In the genomic region with DNA sequence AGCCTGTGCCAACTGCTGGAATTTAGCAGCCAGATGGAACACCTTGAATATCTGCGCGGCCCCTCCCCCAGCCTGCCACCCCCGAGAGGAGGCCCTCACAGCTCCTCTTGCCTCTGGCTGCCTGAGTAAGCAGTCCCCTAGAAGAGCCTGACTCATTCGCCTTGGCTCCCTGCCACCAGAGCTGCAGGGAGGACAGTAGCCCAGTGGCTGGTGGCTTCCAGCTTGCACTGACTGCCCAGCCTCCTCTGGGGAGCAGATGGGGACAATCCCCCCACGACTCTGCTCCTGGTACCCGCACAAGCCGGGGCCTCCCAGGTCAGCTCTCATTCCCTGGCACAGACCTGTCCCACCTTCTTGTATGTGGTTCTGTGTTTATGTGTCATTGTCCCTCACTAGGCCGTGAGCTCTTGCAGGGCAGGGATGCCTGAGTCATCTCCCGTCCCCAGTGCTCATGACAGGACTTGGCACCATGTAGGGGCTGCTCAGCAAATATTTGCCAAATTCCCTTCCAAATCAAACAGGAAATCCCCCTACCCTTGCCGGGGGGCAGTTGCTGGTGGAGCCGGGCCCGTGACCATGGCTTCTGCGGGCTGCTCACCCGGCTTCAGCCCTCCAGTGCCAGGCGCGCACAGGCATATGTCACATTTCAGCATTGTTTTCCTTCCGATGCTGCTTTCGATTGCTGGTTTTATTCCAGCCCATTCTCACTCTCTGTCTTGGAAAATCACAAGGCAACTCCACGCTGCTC, we compare ENCODE assay signal across 1 cellular context.
TF ChIP-seq lines count a peak whose summit lies in the region.

No MANE protein-coding gene starts in this region.

TF ChIP-seq in K562, 482 proteins besides CTCF, POLR2A, EP300 and RAD21 (continued from another document):
- TF ChIP-seq, protein P1, sequence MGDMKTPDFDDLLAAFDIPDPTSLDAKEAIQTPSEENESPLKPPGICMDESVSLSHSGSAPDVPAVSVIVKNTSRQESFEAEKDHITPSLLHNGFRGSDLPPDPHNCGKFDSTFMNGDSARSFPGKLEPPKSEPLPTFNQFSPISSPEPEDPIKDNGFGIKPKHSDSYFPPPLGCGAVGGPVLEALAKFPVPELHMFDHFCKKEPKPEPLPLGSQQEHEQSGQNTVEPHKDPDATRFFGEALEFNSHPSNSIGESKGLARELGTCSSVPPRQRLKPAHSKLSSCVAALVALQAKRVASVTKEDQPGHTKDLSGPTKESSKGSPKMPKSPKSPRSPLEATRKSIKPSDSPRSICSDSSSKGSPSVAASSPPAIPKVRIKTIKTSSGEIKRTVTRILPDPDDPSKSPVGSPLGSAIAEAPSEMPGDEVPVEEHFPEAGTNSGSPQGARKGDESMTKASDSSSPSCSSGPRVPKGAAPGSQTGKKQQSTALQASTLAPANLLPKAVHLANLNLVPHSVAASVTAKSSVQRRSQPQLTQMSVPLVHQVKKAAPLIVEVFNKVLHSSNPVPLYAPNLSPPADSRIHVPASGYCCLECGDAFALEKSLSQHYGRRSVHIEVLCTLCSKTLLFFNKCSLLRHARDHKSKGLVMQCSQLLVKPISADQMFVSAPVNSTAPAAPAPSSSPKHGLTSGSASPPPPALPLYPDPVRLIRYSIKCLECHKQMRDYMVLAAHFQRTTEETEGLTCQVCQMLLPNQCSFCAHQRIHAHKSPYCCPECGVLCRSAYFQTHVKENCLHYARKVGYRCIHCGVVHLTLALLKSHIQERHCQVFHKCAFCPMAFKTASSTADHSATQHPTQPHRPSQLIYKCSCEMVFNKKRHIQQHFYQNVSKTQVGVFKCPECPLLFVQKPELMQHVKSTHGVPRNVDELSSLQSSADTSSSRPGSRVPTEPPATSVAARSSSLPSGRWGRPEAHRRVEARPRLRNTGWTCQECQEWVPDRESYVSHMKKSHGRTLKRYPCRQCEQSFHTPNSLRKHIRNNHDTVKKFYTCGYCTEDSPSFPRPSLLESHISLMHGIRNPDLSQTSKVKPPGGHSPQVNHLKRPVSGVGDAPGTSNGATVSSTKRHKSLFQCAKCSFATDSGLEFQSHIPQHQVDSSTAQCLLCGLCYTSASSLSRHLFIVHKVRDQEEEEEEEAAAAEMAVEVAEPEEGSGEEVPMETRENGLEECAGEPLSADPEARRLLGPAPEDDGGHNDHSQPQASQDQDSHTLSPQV (IDR thresholded peaks at IDR 0.05), result 0 out of 2 replicates have a peak, but pooled peaks have one; percentile 30
- 0 out of 2 replicates have a peak, but pooled peaks have one; percentile 21 for TF ChIP-seq RNF2 (IDR thresholded peaks at IDR 0.05)
- TF ChIP-seq, protein P2, sequence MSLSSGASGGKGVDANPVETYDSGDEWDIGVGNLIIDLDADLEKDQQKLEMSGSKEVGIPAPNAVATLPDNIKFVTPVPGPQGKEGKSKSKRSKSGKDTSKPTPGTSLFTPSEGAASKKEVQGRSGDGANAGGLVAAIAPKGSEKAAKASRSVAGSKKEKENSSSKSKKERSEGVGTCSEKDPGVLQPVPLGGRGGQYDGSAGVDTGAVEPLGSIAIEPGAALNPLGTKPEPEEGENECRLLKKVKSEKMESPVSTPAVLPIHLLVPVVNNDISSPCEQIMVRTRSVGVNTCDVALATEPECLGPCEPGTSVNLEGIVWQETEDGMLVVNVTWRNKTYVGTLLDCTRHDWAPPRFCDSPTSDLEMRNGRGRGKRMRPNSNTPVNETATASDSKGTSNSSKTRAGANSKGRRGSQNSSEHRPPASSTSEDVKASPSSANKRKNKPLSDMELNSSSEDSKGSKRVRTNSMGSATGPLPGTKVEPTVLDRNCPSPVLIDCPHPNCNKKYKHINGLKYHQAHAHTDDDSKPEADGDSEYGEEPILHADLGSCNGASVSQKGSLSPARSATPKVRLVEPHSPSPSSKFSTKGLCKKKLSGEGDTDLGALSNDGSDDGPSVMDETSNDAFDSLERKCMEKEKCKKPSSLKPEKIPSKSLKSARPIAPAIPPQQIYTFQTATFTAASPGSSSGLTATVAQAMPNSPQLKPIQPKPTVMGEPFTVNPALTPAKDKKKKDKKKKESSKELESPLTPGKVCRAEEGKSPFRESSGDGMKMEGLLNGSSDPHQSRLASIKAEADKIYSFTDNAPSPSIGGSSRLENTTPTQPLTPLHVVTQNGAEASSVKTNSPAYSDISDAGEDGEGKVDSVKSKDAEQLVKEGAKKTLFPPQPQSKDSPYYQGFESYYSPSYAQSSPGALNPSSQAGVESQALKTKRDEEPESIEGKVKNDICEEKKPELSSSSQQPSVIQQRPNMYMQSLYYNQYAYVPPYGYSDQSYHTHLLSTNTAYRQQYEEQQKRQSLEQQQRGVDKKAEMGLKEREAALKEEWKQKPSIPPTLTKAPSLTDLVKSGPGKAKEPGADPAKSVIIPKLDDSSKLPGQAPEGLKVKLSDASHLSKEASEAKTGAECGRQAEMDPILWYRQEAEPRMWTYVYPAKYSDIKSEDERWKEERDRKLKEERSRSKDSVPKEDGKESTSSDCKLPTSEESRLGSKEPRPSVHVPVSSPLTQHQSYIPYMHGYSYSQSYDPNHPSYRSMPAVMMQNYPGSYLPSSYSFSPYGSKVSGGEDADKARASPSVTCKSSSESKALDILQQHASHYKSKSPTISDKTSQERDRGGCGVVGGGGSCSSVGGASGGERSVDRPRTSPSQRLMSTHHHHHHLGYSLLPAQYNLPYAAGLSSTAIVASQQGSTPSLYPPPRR (CRISPR knock-in tag; IDR thresholded peaks at IDR 0.05; ENCODE audit: borderline replicate concordance), result no peak
- peak; percentile 55; the same call in 1 of the 2 replicates for TF ChIP-seq JUN (IDR thresholded peaks at IDR 0.05; ENCODE audit: borderline replicate concordance, low read depth, low read length)
- TF ChIP-seq JUN (CRISPR knock-in tag; IDR thresholded peaks at IDR 0.05; ENCODE audit: borderline replicate concordance), result no peak
- TF ChIP-seq MAFG (tag; conservative IDR thresholded peaks at IDR 0.05), result peak; percentile 77
- peak; percentile 36; the same call in 1 of the 2 replicates for TF ChIP-seq EHMT2 (IDR thresholded peaks at IDR 0.05)
- TF ChIP-seq, protein P3, sequence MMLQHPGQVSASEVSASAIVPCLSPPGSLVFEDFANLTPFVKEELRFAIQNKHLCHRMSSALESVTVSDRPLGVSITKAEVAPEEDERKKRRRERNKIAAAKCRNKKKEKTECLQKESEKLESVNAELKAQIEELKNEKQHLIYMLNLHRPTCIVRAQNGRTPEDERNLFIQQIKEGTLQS (IDR thresholded peaks at IDR 0.05), result peak; percentile 78
- TF ChIP-seq, protein P3 (CRISPR knock-in tag; conservative IDR thresholded peaks at IDR 0.05), result no peak
- no peak for TF ChIP-seq RBFOX2 (IDR thresholded peaks at IDR 0.05; ENCODE audit: low read depth, low read length)
- peak in 1 of 2 experiments; percentile 45; a peak in 2 of 4 replicates for TF ChIP-seq NRF1 (conservative IDR thresholded peaks at IDR 0.05 in 1 of 2, IDR thresholded peaks at IDR 0.05 in 1 of 2)
- TF ChIP-seq TEAD4 (IDR thresholded peaks at IDR 0.05; ENCODE audit: low read length), result 0 out of 2 replicates have a peak, but pooled peaks have one; percentile 9
- TF ChIP-seq TEAD4 (CRISPR knock-in tag; IDR thresholded peaks at IDR 0.05; ENCODE audit: borderline replicate concordance), result no peak
- TF ChIP-seq NELFE (IDR thresholded peaks at IDR 0.05; ENCODE audit: insufficient read depth, insufficient read length), result no peak
- TF ChIP-seq, protein P4, sequence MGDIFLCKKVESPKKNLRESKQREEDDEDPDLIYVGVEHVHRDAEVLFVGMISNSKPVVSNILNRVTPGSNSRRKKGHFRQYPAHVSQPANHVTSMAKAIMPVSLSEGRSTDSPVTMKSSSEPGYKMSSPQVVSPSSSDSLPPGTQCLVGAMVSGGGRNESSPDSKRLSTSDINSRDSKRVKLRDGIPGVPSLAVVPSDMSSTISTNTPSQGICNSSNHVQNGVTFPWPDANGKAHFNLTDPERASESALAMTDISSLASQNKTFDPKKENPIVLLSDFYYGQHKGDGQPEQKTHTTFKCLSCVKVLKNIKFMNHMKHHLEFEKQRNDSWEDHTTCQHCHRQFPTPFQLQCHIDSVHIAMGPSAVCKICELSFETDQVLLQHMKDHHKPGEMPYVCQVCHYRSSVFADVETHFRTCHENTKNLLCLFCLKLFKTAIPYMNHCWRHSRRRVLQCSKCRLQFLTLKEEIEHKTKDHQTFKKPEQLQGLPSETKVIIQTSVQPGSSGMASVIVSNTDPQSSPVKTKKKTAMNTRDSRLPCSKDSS (IDR thresholded peaks at IDR 0.05; ENCODE audit: low read depth, partially characterized antibody), result no peak
- peak; percentile 20; the same call in 1 of the 2 replicates for TF ChIP-seq CHD2 (IDR thresholded peaks at IDR 0.05; ENCODE audit: low read depth, low read length)
- TF ChIP-seq MAFF (IDR thresholded peaks at IDR 0.05; ENCODE audit: low read length), result peak; percentile 74
- TF ChIP-seq KDM4B (IDR thresholded peaks at IDR 0.05; ENCODE audit: borderline replicate concordance in 2 of 2, low read depth in 1 of 2), result no peak
- TF ChIP-seq NCOA1 (IDR thresholded peaks at IDR 0.05; ENCODE audit: low read depth), result 0 out of 2 replicates have a peak, but pooled peaks have one; percentile 41
- no peak for TF ChIP-seq ZNF699 (CRISPR knock-in tag; IDR thresholded peaks at IDR 0.05; ENCODE audit: insufficient replicate concordance)
- TF ChIP-seq NFE2 (IDR thresholded peaks at IDR 0.05; ENCODE audit: low read depth), result peak; percentile 97
- no peak for TF ChIP-seq ELF1 (tag; IDR thresholded peaks at IDR 0.05)
- TF ChIP-seq, protein P5, sequence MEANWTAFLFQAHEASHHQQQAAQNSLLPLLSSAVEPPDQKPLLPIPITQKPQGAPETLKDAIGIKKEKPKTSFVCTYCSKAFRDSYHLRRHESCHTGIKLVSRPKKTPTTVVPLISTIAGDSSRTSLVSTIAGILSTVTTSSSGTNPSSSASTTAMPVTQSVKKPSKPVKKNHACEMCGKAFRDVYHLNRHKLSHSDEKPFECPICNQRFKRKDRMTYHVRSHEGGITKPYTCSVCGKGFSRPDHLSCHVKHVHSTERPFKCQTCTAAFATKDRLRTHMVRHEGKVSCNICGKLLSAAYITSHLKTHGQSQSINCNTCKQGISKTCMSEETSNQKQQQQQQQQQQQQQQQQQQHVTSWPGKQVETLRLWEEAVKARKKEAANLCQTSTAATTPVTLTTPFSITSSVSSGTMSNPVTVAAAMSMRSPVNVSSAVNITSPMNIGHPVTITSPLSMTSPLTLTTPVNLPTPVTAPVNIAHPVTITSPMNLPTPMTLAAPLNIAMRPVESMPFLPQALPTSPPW (CRISPR knock-in tag; IDR thresholded peaks at IDR 0.05), result peak; percentile 35; the same call in 1 of the 2 replicates
- TF ChIP-seq HDAC2 (IDR thresholded peaks at IDR 0.05), result 0 out of 2 replicates have a peak, but pooled peaks have one; percentile 24
- no peak for TF ChIP-seq THRAP3 (IDR thresholded peaks at IDR 0.05; ENCODE audit: borderline replicate concordance)
- peak; percentile 30; the same call in 1 of the 2 replicates for TF ChIP-seq ATF7 (IDR thresholded peaks at IDR 0.05)
- TF ChIP-seq SMARCA4 (IDR thresholded peaks at IDR 0.05), result peak; percentile 74
- TF ChIP-seq FOSL1 (tag; conservative IDR thresholded peaks at IDR 0.05), result peak; percentile 84
- TF ChIP-seq NFIC (IDR thresholded peaks at IDR 0.05), result peak; percentile 99
- TF ChIP-seq, protein P6, sequence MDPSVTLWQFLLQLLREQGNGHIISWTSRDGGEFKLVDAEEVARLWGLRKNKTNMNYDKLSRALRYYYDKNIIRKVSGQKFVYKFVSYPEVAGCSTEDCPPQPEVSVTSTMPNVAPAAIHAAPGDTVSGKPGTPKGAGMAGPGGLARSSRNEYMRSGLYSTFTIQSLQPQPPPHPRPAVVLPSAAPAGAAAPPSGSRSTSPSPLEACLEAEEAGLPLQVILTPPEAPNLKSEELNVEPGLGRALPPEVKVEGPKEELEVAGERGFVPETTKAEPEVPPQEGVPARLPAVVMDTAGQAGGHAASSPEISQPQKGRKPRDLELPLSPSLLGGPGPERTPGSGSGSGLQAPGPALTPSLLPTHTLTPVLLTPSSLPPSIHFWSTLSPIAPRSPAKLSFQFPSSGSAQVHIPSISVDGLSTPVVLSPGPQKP (CRISPR knock-in tag; IDR thresholded peaks at IDR 0.05), result no peak
- peak; percentile 21 for TF ChIP-seq NEUROD1 (IDR thresholded peaks at IDR 0.05; ENCODE audit: borderline replicate concordance, low read depth, low read length, partially characterized antibody)
- no peak for TF ChIP-seq ATF1 (CRISPR knock-in tag; IDR thresholded peaks at IDR 0.05)
- 0 out of 2 replicates have a peak, but pooled peaks have one; percentile 12 for TF ChIP-seq ATF1 (tag; IDR thresholded peaks at IDR 0.05)
- no peak for TF ChIP-seq CCNT2 (IDR thresholded peaks at IDR 0.05; ENCODE audit: borderline replicate concordance, extremely low read depth, insufficient read length, low read depth, low read length)
- TF ChIP-seq, protein P7, sequence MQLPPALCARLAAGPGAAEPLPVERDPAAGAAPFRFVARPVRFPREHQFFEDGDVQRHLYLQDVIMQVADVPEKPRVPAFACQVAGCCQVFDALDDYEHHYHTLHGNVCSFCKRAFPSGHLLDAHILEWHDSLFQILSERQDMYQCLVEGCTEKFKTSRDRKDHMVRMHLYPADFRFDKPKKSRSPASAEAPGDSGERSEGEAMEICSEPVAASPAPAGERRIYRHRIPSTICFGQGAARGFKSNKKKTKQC (CRISPR knock-in tag; IDR thresholded peaks at IDR 0.05), result no peak
- TF ChIP-seq MAFK (IDR thresholded peaks at IDR 0.05; ENCODE audit: low read length), result peak; percentile 83
- peak; percentile 71 for TF ChIP-seq ARID1B (IDR thresholded peaks at IDR 0.05)
- TF ChIP-seq SMARCE1 (IDR thresholded peaks at IDR 0.05), result peak; percentile 75; the same call in 1 of the 2 replicates
- TF ChIP-seq HMGN3 (IDR thresholded peaks at IDR 0.05; ENCODE audit: borderline replicate concordance, extremely low read depth, insufficient read length, low read depth, low read length), result peak; percentile 45
- peak in 1 of 2 experiments; percentile 36; a peak in 2 of 4 replicates for TF ChIP-seq TRIM24 (IDR thresholded peaks at IDR 0.05)
